In genomic region chr21:31781737-31782136, GRCh38 we compare ENCODE assay signal across 9 cellular contexts. TPM values are rescaled to one million over a fixed set of nuclear protein-coding genes. Genes with fewer than 3 reads are reported as not detected.
DNase-seq lines count a peak whose midpoint lies in the region; ATAC-seq and TF ChIP-seq lines count a peak whose summit lies in the region.
"Had no signal": no experiment of that assay in that cellular context is flagged by ENCODE, and none has a peak within 500 bp of the region (broad histone marks: within the 10 kb centered on the region; RNA-seq: fewer than 3 reads in every experiment).

No MANE protein-coding gene starts in this region.

- POLR2A ChIA-PET in CD8-positive, alpha-beta memory T cell (lab: Charles Lee) = no interaction called here

- peaks cover 0 to 4% (median 1%) of the 10 kb centered on the region in 3 donors for H3K36me3 Mint-ChIP-seq in CD8-positive, alpha-beta memory T cell

- no peak overlapping the region for H3K4me3 ChIP-seq in astrocyte of the spinal cord (ENCODE audit: low read depth, low read length)
- H3K4me3 ChIP-seq in CD8-positive, alpha-beta memory T cell (ENCODE audit: low read length) = no peak overlapping the region
- no peak overlapping the region for H3K4me3 ChIP-seq in uterus

- peaks cover 0 to 2% (median 0%) of the 10 kb centered on the region in 5 donors for H3K9me3 Mint-ChIP-seq in CD8-positive, alpha-beta memory T cell
- H3K9me3 Mint-ChIP-seq: dendritic cell treated with granulocyte-macrophage colony-stimulating factor and Interleukin-4, amounts not matched to agents 40 ng/mL and 50 ng/mL, for 4 days had no signal

- no peak for ATAC-seq in GM21390 (IDR thresholded peaks at IDR 0.05; ENCODE audit: unreplicated experiment)

- no peaks in the 10 kb centered on the region for H3K9me3 ChIP-seq in CD8-positive, alpha-beta memory T cell (ENCODE audit: low read length)
- no peaks in the 10 kb centered on the region for H3K9me3 ChIP-seq in uterus

- CTCF ChIA-PET in CD8-positive, alpha-beta memory T cell (lab: Charles Lee) = no interaction called here

- intact Hi-C loops in uterus (cut with DNase I; ENCODE audit: low total_unique reads) = no loop called here

- peaks cover 5 to 10% (median 10%) of the 10 kb centered on the region in 3 donors for H3K4me1 Mint-ChIP-seq in CD8-positive, alpha-beta memory T cell

- H3K27ac Mint-ChIP-seq in CD8-positive, alpha-beta memory T cell = no peak overlapping the region
- H3K27ac Mint-ChIP-seq: dendritic cell treated with granulocyte-macrophage colony-stimulating factor and Interleukin-4, amounts not matched to agents 40 ng/mL and 50 ng/mL, for 4 days had no signal

- H3K27ac ChIP-seq in CD8-positive, alpha-beta memory T cell (ENCODE audit: low read depth, low read length) = no peak overlapping the region
- H3K27ac ChIP-seq in uterus = no peak overlapping the region

- no peak overlapping the region for H3K4me3 Mint-ChIP-seq in CD8-positive, alpha-beta memory T cell
- H3K4me3 Mint-ChIP-seq: dendritic cell treated with granulocyte-macrophage colony-stimulating factor and Interleukin-4, amounts not matched to agents 40 ng/mL and 50 ng/mL, for 4 days had no signal

- no peaks in the 10 kb centered on the region for H3K4me1 ChIP-seq in CD8-positive, alpha-beta memory T cell (ENCODE audit: insufficient read depth, low read length)
- H3K4me1 ChIP-seq in uterus = no peaks in the 10 kb centered on the region

- in situ Hi-C loops in astrocyte of the spinal cord (cut with HindIII; ENCODE audit: low sequenced_read_pairs) = no loop called here

- DNase-seq in DMS79 (lab: John Stamatoyannopoulos, UW) (peak; percentile 51), LoVo (ENCODE audit: low spot score) (peak; percentile 27), astrocyte of the spinal cord (ENCODE audit: low read depth, low spot score) (peak; percentile 54), non-pigmented ciliary epithelial cell (ENCODE audit: low read depth) (peak; percentile 3), uterus (no peak), middle frontal gyrus (ENCODE audit: extremely low spot score, low spot score) (no peak)
- no peak for DNase-seq in CD8-positive, alpha-beta memory T cell

- H3K27me3 ChIP-seq in CD8-positive, alpha-beta memory T cell (ENCODE audit: insufficient read depth, low read length, poor library complexity, severe bottlenecking) = no peaks in the 10 kb centered on the region
- no peaks in the 10 kb centered on the region for H3K27me3 ChIP-seq in uterus

- no peaks in the 10 kb centered on the region for H3K36me3 ChIP-seq in CD8-positive, alpha-beta memory T cell (ENCODE audit: insufficient read depth, low read length)
- no peaks in the 10 kb centered on the region for H3K36me3 ChIP-seq in uterus

- TF ChIP-seq CTCF in astrocyte of the spinal cord (IDR thresholded peaks at IDR 0.05; ENCODE audit: low read depth, low read length) (no peak), uterus (IDR thresholded peaks at IDR 0.05) (no peak)

- TF ChIP-seq POLR2A in uterus (IDR thresholded peaks at IDR 0.05) = no peak

- peaks cover 14 to 27% of the 10 kb centered on the region in 2 donors for H3K27me3 Mint-ChIP-seq in CD8-positive, alpha-beta memory T cell

RNA-seq across cellular contexts. Expression of gene SCAF4, which starts 49.8 kb away (rescaled TPM):
- 10 to 100 TPM; 55.4 to 55.9 TPM for total RNA-seq in CD8-positive, alpha-beta memory T cell
- polyA plus RNA-seq in CD8-positive, alpha-beta memory T cell = 27.5 TPM
- total RNA-seq in uterus = 10 to 100 TPM in 3 of 4 donors, 1 to 10 TPM in 1; 4.9 to 50.5 (median 13.4) TPM

Comparison
In these comparisons a context has a peak if more than half of its experiments do, and no peak if none do; other contexts are left out.
1. DNase-seq: peak in DMS79 (single experiment), LoVo (single experiment), astrocyte of the spinal cord (single experiment) and non-pigmented ciliary epithelial cell (single experiment); none in CD8-positive, alpha-beta memory T cell (0 of 5), uterus (0 of 2) and middle frontal gyrus (single experiment).